14 cellular contexts compared by ENCODE assay signal in the genomic region with DNA sequence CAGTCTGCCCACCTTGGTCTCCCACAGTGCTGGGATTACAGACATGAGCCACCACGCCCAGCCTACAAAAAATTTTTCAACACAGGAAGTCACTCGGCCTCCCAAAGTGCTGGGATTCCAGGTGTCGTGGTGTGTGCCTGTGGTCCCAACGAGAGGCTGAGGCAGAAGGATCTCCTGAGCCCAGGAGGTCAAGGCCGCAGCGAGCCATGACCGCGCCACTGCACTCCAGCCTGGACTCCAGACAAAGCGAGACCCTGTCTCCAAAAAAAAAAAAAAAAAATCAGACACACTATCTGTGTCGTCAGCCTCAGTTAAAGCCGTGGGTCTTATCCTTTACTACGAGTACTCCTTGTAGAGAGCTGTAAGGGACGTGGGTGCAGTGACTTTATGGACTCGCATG.
"Had no signal": no experiment of that assay in that cellular context is flagged by ENCODE, and none has a peak within 500 bp of the region (broad histone marks: within the 10 kb centered on the region; RNA-seq: fewer than 3 reads in every experiment).

No MANE protein-coding gene starts in this region.

- H3K27ac Mint-ChIP-seq: dendritic cell treated with granulocyte-macrophage colony-stimulating factor and Interleukin-4, amounts not matched to agents 40 ng/mL and 50 ng/mL, for 4 days; type B pancreatic cell had no signal

- H3K27ac ChIP-seq: foreskin keratinocyte, hepatocyte had no signal

- H3K27me3 Mint-ChIP-seq: dendritic cell treated with granulocyte-macrophage colony-stimulating factor and Interleukin-4, amounts not matched to agents 40 ng/mL and 50 ng/mL, for 4 days; naive thymus-derived CD4-positive, alpha-beta T cell; type B pancreatic cell had no signal

- H3K4me3 Mint-ChIP-seq: dendritic cell treated with granulocyte-macrophage colony-stimulating factor and Interleukin-4, amounts not matched to agents 40 ng/mL and 50 ng/mL, for 4 days; naive thymus-derived CD4-positive, alpha-beta T cell; neural crest cell; type B pancreatic cell had no signal

- H3K4me3 ChIP-seq: hepatocyte, lung had no signal

- H3K9me3 Mint-ChIP-seq: dendritic cell treated with granulocyte-macrophage colony-stimulating factor and Interleukin-4, amounts not matched to agents 40 ng/mL and 50 ng/mL, for 4 days; naive thymus-derived CD4-positive, alpha-beta T cell; neural crest cell; type B pancreatic cell had no signal

- DNase-seq: erythroblast; foreskin keratinocyte; kidney; left colon; left ventricle myocardium superior; mesendoderm; naive thymus-derived CD4-positive, alpha-beta T cell; stimulated activated naive CD4-positive, alpha-beta T cell treated with Interleukin-2 at 50 U/mL for 16 hours had no signal

- ATAC-seq: foreskin keratinocyte; left colon; left ventricle myocardium superior; naive thymus-derived CD4-positive, alpha-beta T cell; sciatic nerve had no signal

- H2AFZ ChIP-seq: hepatocyte had no signal

- H3K27me3 ChIP-seq: foreskin keratinocyte, hepatocyte had no signal

- H3K4me2 ChIP-seq: hepatocyte had no signal
